ENCODE assay signal across 11 cellular contexts in genomic region chr1:88773540-88774150, GRCh38.
DNase-seq lines count a peak whose midpoint lies in the region; ATAC-seq lines count a peak whose summit lies in the region.
"Had no signal": no experiment of that assay in that cellular context is flagged by ENCODE, and none has a peak within 500 bp of the region (broad histone marks: within the 10 kb centered on the region; RNA-seq: fewer than 3 reads in every experiment).

No MANE protein-coding gene starts in this region.

- peaks cover 43% of the 10 kb centered on the region for H3K36me3 ChIP-seq in HUES48 (ENCODE audit: control insufficient read depth, insufficient read depth, low read length)

- H3K4me1 Mint-ChIP-seq in activated T-helper 17 cell treated with anti-CD3 and anti-CD28 coated beads, Interleukin-2, amount 50 U/mL, for 72 hours, result peaks cover 15% of the 10 kb centered on the region

- no peak overlapping the region; the same call in 1 of the 2 replicates for H3K4me3 ChIP-seq in HUES48 (ENCODE audit: low read depth, low read length)

- H3K27me3 ChIP-seq in HUES48 (ENCODE audit: control insufficient read depth, insufficient read depth, low read length), result no peaks in the 10 kb centered on the region

- peak; percentile 70 for ATAC-seq in activated T-helper 17 cell treated with anti-CD3 and anti-CD28 coated beads, Interleukin-2, amount 50 U/mL, for 72 hours (replicated peaks)
- ATAC-seq in HG02870 (IDR thresholded peaks at IDR 0.05; ENCODE audit: unreplicated experiment), result no peak
- ATAC-seq: T-cell had no signal

- H3K4me3 Mint-ChIP-seq in activated T-helper 17 cell treated with anti-CD3 and anti-CD28 coated beads, Interleukin-2, amount 50 U/mL, for 72 hours, result peak overlapping the region; percentile 21
- H3K4me3 Mint-ChIP-seq: natural killer cell, T-cell had no signal

- peak overlapping the region; percentile 81 for H3K27ac Mint-ChIP-seq in activated T-helper 17 cell treated with anti-CD3 and anti-CD28 coated beads, Interleukin-2, amount 50 U/mL, for 72 hours
- H3K27ac Mint-ChIP-seq: T-cell had no signal

- no peaks in the 10 kb centered on the region for H3K9me3 ChIP-seq in HUES48 (ENCODE audit: control insufficient read depth, insufficient read depth, low read length)

- peaks cover 91% of the 10 kb centered on the region for H3K36me3 Mint-ChIP-seq in activated T-helper 17 cell treated with anti-CD3 and anti-CD28 coated beads, Interleukin-2, amount 50 U/mL, for 72 hours (ENCODE audit: low read depth)

- H3K9me3 Mint-ChIP-seq in activated T-helper 17 cell treated with anti-CD3 and anti-CD28 coated beads, Interleukin-2, amount 50 U/mL, for 72 hours, result no peaks in the 10 kb centered on the region
- H3K9me3 Mint-ChIP-seq: natural killer cell, T-cell had no signal

- peak overlapping the region; percentile 90 for H3K27ac ChIP-seq in HUES48 (ENCODE audit: low read depth, low read length)

- peaks cover 48% of the 10 kb centered on the region for H3K4me1 ChIP-seq in HUES48 (ENCODE audit: control insufficient read depth, insufficient read depth, low read length)

- no peaks in the 10 kb centered on the region for H3K27me3 Mint-ChIP-seq in activated T-helper 17 cell treated with anti-CD3 and anti-CD28 coated beads, Interleukin-2, amount 50 U/mL, for 72 hours
- H3K27me3 Mint-ChIP-seq: T-cell had no signal

- DNase-seq in AG08395 (ENCODE audit: low spot score) (peak; percentile 17), islet precursor cell (peak; percentile 89), iPS-NIHi11 (ENCODE audit: low spot score) (no peak), NCI-H1092 treated with DMSO at 0.1 percent for 48 hours (lab: John Stamatoyannopoulos, UW) (no peak)
- no peak for DNase-seq in effector CD8-positive, alpha-beta T cell (lab: John Stamatoyannopoulos, UW)
- DNase-seq: Karpas-422, natural killer cell, T-cell had no signal

- H3K9ac ChIP-seq in HUES48 (ENCODE audit: low read depth, low read length), result peak overlapping the region; percentile 58

Comparison
In these comparisons a context has a peak if more than half of its experiments do, and no peak if none do; other contexts are left out.
1. DNase-seq: peak in AG08395 (single experiment) and islet precursor cell (single experiment); none in iPS-NIHi11 (single experiment), effector CD8-positive, alpha-beta T cell (single experiment) and NCI-H1092 treated with DMSO at 0.1 percent for 48 hours (single experiment).